ENCODE assay signal across 8 cellular contexts in the genomic region with DNA sequence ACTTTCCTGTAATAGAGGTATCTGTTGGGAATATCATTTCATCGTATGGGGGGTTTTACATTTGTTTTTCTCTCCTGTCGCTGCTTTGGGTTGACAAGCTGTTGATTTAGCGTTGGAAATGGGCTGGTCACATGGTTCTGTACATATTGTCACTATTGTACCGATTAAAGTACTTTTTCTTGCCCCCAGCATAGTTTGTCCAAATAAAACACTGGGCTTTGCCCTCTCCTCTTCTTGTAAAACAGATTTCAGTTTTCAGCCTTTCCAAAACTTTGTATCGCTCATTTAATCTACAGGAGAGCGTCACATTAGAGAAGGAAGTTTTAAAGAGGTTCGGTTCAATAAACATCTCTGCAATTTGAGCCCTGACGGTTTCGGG. TPM values are rescaled to one million over a fixed set of nuclear protein-coding genes. Genes with fewer than 3 reads are reported as not detected.
DNase-seq lines count a peak whose midpoint lies in the region; ATAC-seq lines count a peak whose summit lies in the region.

No MANE protein-coding gene starts in this region.

- H3K27me3 Mint-ChIP-seq in activated CD8-positive, alpha-beta T cell treated with anti-CD3 and anti-CD28 coated beads, Interleukin-2, amount 10 ng/mL, durations not matched to agents 7 days and 5 days (ENCODE audit: low read depth) = peaks cover 39% of the 10 kb centered on the region
- H3K27me3 Mint-ChIP-seq in immature natural killer cell (ENCODE audit: low read depth in 3 of 3) = peaks cover 30 to 40% (median 38%) of the 10 kb centered on the region in 3 donors
- H3K27me3 Mint-ChIP-seq in stimulated activated naive CD8-positive, alpha-beta T cell treated with anti-CD3 and anti-CD28 coated beads, Interleukin-15, amount 100 ng/mL, for 72 hours = peaks cover 47% of the 10 kb centered on the region

- H3K36me3 Mint-ChIP-seq in activated CD8-positive, alpha-beta T cell treated with anti-CD3 and anti-CD28 coated beads, Interleukin-2, amount 10 ng/mL, durations not matched to agents 7 days and 5 days (ENCODE audit: low read depth) = peaks cover 31% of the 10 kb centered on the region
- H3K36me3 Mint-ChIP-seq in immature natural killer cell = peaks cover 15% of the 10 kb centered on the region in 3 donors

- DNase-seq in DMS53 (lab: John Stamatoyannopoulos, UW) (peak; percentile 45), DMS53 treated with DMSO at 0.1 percent for 48 hours (lab: John Stamatoyannopoulos, UW; ENCODE audit: unreplicated experiment) (no peak), immature natural killer cell (no peak), glomerular visceral epithelial cell (ENCODE audit: extremely low spot score) (no peak)
- no peak for DNase-seq in activated CD8-positive, alpha-beta T cell treated with anti-CD3 and anti-CD28 coated beads, Interleukin-2, amount 10 ng/mL, durations not matched to agents 7 days and 5 days
- DNase-seq in stimulated activated naive CD8-positive, alpha-beta T cell treated with anti-CD3 and anti-CD28 coated beads, Interleukin-15, amount 100 ng/mL, for 72 hours = no peak

- peak overlapping the region; percentile 81 for H3K4me3 Mint-ChIP-seq in activated CD8-positive, alpha-beta T cell treated with anti-CD3 and anti-CD28 coated beads, Interleukin-2, amount 10 ng/mL, durations not matched to agents 7 days and 5 days
- peak overlapping the region; percentile 78 to 95 (median 91) for H3K4me3 Mint-ChIP-seq in immature natural killer cell
- H3K4me3 Mint-ChIP-seq in stimulated activated naive CD8-positive, alpha-beta T cell treated with anti-CD3 and anti-CD28 coated beads, Interleukin-15, amount 100 ng/mL, for 72 hours = peak overlapping the region; percentile 75 to 81

- peak overlapping the region; percentile 18 for H3K27ac Mint-ChIP-seq in activated CD8-positive, alpha-beta T cell treated with anti-CD3 and anti-CD28 coated beads, Interleukin-2, amount 10 ng/mL, durations not matched to agents 7 days and 5 days
- peak overlapping the region; percentile 34 to 92 (median 79) for H3K27ac Mint-ChIP-seq in immature natural killer cell
- H3K27ac Mint-ChIP-seq in stimulated activated naive CD8-positive, alpha-beta T cell treated with anti-CD3 and anti-CD28 coated beads, Interleukin-15, amount 100 ng/mL, for 72 hours = no peak overlapping the region

- CTCF ChIA-PET in activated CD8-positive, alpha-beta T cell treated with anti-CD3 and anti-CD28 coated beads, Interleukin-2, amount 10 ng/mL, durations not matched to agents 7 days and 5 days (lab: Charles Lee) = interaction anchor here (1.0 to 1.3 kb wide), 4 partner anchors 9 to 65 kb away, joined by 3 to 4 read pairs (median 3); partner anchors contain the start of gene COMMD3

- no peaks in the 10 kb centered on the region for H3K9me3 Mint-ChIP-seq in activated CD8-positive, alpha-beta T cell treated with anti-CD3 and anti-CD28 coated beads, Interleukin-2, amount 10 ng/mL, durations not matched to agents 7 days and 5 days (ENCODE audit: insufficient read depth)
- H3K9me3 Mint-ChIP-seq in immature natural killer cell = peaks cover 0 to 2% (median 0%) of the 10 kb centered on the region in 6 donors
- no peaks in the 10 kb centered on the region for H3K9me3 Mint-ChIP-seq in stimulated activated naive CD8-positive, alpha-beta T cell treated with anti-CD3 and anti-CD28 coated beads, Interleukin-15, amount 100 ng/mL, for 72 hours

- H3K4me1 Mint-ChIP-seq in activated CD8-positive, alpha-beta T cell treated with anti-CD3 and anti-CD28 coated beads, Interleukin-2, amount 10 ng/mL, durations not matched to agents 7 days and 5 days (ENCODE audit: low read depth) = peaks cover 43% of the 10 kb centered on the region
- peaks cover 42 to 50% of the 10 kb centered on the region in 2 donors for H3K4me1 Mint-ChIP-seq in immature natural killer cell
- H3K4me1 Mint-ChIP-seq in stimulated activated naive CD8-positive, alpha-beta T cell treated with anti-CD3 and anti-CD28 coated beads, Interleukin-15, amount 100 ng/mL, for 72 hours = peaks cover 34% of the 10 kb centered on the region

- POLR2A ChIA-PET in activated CD8-positive, alpha-beta T cell treated with anti-CD3 and anti-CD28 coated beads, Interleukin-2, amount 10 ng/mL, durations not matched to agents 7 days and 5 days (lab: Charles Lee) = interaction anchor here (1.4 to 1.7 kb wide), 3 partner anchors 9 to 112 kb away, joined by 5 to 8 read pairs (median 7); partner anchors contain the start of gene COMMD3

- no peak for ATAC-seq in activated CD8-positive, alpha-beta T cell treated with anti-CD3 and anti-CD28 coated beads, Interleukin-2, amount 10 ng/mL, durations not matched to agents 7 days and 5 days
- no peak for ATAC-seq in stimulated activated naive CD8-positive, alpha-beta T cell treated with anti-CD3 and anti-CD28 coated beads, Interleukin-15, amount 100 ng/mL, for 72 hours
- no peak for ATAC-seq in HG03354 (IDR thresholded peaks at IDR 0.05; ENCODE audit: poor library complexity, severe bottlenecking, unreplicated experiment)
- ATAC-seq in GM18511 (IDR thresholded peaks at IDR 0.05; ENCODE audit: unreplicated experiment) = no peak

RNA-seq across cellular contexts. Expression of gene BMI1, which starts 4.0 kb away (rescaled TPM):
- 10 to 100 TPM; 26.2 to 26.4 TPM for total RNA-seq in activated CD8-positive, alpha-beta T cell treated with anti-CD3 and anti-CD28 coated beads, Interleukin-2, amount 10 ng/mL, durations not matched to agents 7 days and 5 days
- 10 to 100 TPM; 23.4 to 52.9 (median 29.6) TPM for polyA plus RNA-seq in immature natural killer cell

RNA-seq across cellular contexts. Expression of gene COMMD3, which starts 8.7 kb away (rescaled TPM):
- total RNA-seq in activated CD8-positive, alpha-beta T cell treated with anti-CD3 and anti-CD28 coated beads, Interleukin-2, amount 10 ng/mL, durations not matched to agents 7 days and 5 days = 10 to 100 TPM; 59.7 to 63.3 TPM
- 100 to 1,000 TPM in 1 of 3 donors, 10 to 100 TPM in 2; 80.5 to 112 (median 82.6) TPM for polyA plus RNA-seq in immature natural killer cell

RNA-seq across cellular contexts. Expression of gene SPAG6, which starts 20.4 kb away (rescaled TPM):
- under 1 TPM; 0.70 to 0.90 TPM for total RNA-seq in activated CD8-positive, alpha-beta T cell treated with anti-CD3 and anti-CD28 coated beads, Interleukin-2, amount 10 ng/mL, durations not matched to agents 7 days and 5 days
- not detected for polyA plus RNA-seq in immature natural killer cell

Comparison
In these comparisons a context has a peak if more than half of its experiments do, and no peak if none do; other contexts are left out.
1. H3K27ac Mint-ChIP-seq: peak in activated CD8-positive, alpha-beta T cell treated with anti-CD3 and anti-CD28 coated beads, Interleukin-2, amount 10 ng/mL, durations not matched to agents 7 days and 5 days (single experiment) and immature natural killer cell (6 of 6); none in stimulated activated naive CD8-positive, alpha-beta T cell treated with anti-CD3 and anti-CD28 coated beads, Interleukin-15, amount 100 ng/mL, for 72 hours (0 of 2).
2. Peak in every context shown above with its lines, with median percentiles within 50 percentile points of each other: H3K4me3 Mint-ChIP-seq.